In the genomic region with DNA sequence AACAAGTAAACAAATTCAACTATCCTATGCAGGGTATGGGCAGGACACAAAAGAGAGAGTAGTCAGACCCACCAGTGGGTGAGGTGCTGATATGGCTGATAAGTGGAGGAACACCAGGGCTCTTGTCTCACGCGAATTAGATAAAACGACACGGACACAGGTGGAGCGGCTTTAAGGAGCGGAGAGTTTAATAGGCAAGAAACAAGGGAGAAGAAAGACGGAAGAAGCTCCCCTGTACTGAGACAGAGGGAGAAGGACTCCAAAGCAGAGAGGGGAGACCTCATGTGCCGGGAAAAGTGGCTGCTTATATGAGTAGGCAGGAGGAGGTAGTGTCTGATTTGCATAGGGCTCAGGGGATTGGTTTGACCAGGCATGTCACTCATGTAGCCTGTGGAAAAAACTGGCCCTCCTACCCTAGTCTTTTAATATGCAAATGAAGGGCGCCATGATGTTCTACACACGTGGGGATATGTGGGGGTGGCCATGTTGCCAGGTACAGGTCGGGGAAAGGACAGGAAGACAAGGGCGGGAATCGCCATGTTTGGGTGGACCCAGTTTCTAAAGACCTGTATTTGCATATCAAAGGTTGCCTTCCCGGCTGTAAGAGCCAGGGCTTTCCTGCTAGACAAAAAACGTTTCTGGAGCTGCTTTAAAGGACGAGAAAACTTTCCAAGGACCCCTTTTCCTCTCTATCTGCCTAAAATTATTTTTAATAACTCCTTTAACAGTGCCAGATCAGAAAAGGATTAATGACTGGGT, we compare ENCODE assay signal across 7 cellular contexts. TPM values are rescaled to one million over a fixed set of nuclear protein-coding genes. Genes with fewer than 3 reads are reported as not detected.
DNase-seq lines count a peak whose midpoint lies in the region; ATAC-seq and TF ChIP-seq lines count a peak whose summit lies in the region.

No MANE protein-coding gene starts in this region.

- ATAC-seq in GM18870 (IDR thresholded peaks at IDR 0.05; ENCODE audit: unreplicated experiment) (peak; percentile 81), HG03097 (IDR thresholded peaks at IDR 0.05; ENCODE audit: low FRiP score, unreplicated experiment) (peak; percentile 68)

- peak overlapping the region; percentile 52 for H3K4me3 ChIP-seq in epithelial cell of esophagus (ENCODE audit: low read length)

- no peak for TF ChIP-seq CTCF in epithelial cell of esophagus (IDR thresholded peaks at IDR 0.05; ENCODE audit: insufficient read depth, low read depth, low read length, missing control alignments)

- peak; percentile 90 to 92 for DNase-seq in NCI-H524 (lab: John Stamatoyannopoulos, UW)
- peak; percentile 65 for DNase-seq in activated CD8-positive, alpha-beta memory T cell treated with anti-CD3 and anti-CD28 coated beads, Interleukin-2, amount 50 U/mL, for 4 hours
- peak; percentile 97 for DNase-seq in epithelial cell of esophagus (ENCODE audit: low read depth)
- DNase-seq in mucosa of gallbladder (ENCODE audit: low spot score): peak; percentile 85
- peak; percentile 58 for DNase-seq in stimulated activated CD8-positive, alpha-beta memory T cell treated with anti-CD3 and anti-CD28 coated beads, Interleukin-4, amount 100 ng/mL, for 24 hours (ENCODE audit: low read depth)

RNA-seq across cellular contexts. Expression of gene RPGRIP1, which starts 28.8 kb away (rescaled TPM):
- 0.49 TPM for total RNA-seq in mucosa of gallbladder

RNA-seq across cellular contexts. Expression of gene HNRNPC, which starts 39.4 kb away (rescaled TPM):
- total RNA-seq in mucosa of gallbladder: 402 TPM

Comparison
In these comparisons a context has a peak if more than half of its experiments do, and no peak if none do; other contexts are left out.
1. Peak in every context shown above with its lines: DNase-seq, ATAC-seq and H3K4me3 ChIP-seq.